ENCODE assay signal across 2 cellular contexts in the genomic region with DNA sequence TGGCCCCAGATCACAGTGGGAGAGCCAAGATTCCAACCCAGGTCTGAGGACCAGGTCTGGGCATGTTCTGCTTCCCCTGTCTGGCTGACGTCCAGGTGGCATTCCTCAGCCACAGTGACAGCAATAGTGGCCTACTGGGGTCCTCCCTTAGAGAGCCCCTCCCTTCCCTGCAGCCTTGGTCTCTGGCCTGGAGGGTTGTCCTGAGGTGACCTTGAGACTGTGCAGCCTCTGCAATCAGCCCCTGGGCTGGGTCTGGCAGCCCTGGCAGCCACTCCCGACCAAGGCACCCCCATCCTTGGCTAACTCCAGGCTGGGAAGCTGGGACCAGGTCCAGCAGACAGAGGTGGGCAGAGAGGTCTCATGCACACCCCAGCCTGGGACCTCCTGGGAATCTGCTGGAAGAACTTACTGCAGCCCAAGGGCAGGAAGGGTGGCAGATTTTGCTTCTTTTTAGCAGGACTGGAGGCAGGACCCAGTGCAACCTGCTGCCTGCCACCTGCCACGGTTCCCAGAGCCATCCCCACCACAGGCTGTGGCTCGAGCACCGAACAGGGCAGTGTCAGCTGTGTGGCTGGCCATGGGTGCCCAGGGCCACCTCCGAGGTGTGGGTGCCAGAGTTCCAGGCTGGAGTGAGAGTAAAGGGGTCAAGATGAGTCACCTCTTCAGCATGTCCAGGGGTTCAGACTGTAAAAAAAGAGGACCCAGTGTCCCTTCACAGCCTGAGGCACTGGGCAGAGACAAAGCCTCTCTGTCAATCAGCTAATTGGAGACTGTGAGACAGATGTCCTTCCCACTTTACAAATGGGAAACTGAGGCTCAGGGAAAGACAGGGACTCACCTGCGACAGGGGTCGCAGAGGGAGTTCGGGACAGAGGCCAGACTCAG.
TF ChIP-seq lines count a peak whose summit lies in the region.

No MANE protein-coding gene starts in this region.

TF ChIP-seq in Ishikawa, 13 proteins besides CTCF, POLR2A, EP300 and RAD21 (continued from another document):
- TF ChIP-seq, protein P1, sequence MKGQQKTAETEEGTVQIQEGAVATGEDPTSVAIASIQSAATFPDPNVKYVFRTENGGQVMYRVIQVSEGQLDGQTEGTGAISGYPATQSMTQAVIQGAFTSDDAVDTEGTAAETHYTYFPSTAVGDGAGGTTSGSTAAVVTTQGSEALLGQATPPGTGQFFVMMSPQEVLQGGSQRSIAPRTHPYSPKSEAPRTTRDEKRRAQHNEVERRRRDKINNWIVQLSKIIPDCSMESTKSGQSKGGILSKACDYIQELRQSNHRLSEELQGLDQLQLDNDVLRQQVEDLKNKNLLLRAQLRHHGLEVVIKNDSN (IDR thresholded peaks at IDR 0.05) = no peak
- TF ChIP-seq TEAD4 (IDR thresholded peaks at IDR 0.05) (peak; percentile 75), NFIC (IDR thresholded peaks at IDR 0.05) (peak; percentile 83), TCF12 (IDR thresholded peaks at IDR 0.05; ENCODE audit: low read depth) (peak; percentile 57), TAF1 (IDR thresholded peaks at IDR 0.05; ENCODE audit: low read depth) (no peak)
- TF ChIP-seq, protein P2, sequence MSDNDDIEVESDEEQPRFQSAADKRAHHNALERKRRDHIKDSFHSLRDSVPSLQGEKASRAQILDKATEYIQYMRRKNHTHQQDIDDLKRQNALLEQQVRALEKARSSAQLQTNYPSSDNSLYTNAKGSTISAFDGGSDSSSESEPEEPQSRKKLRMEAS (IDR thresholded peaks at IDR 0.05) = no peak; the same call in 1 of the 2 replicates

TF ChIP-seq in WTC11, 78 proteins besides CTCF, POLR2A, EP300 and RAD21 (continued from another document):
- TF ChIP-seq, protein P3, sequence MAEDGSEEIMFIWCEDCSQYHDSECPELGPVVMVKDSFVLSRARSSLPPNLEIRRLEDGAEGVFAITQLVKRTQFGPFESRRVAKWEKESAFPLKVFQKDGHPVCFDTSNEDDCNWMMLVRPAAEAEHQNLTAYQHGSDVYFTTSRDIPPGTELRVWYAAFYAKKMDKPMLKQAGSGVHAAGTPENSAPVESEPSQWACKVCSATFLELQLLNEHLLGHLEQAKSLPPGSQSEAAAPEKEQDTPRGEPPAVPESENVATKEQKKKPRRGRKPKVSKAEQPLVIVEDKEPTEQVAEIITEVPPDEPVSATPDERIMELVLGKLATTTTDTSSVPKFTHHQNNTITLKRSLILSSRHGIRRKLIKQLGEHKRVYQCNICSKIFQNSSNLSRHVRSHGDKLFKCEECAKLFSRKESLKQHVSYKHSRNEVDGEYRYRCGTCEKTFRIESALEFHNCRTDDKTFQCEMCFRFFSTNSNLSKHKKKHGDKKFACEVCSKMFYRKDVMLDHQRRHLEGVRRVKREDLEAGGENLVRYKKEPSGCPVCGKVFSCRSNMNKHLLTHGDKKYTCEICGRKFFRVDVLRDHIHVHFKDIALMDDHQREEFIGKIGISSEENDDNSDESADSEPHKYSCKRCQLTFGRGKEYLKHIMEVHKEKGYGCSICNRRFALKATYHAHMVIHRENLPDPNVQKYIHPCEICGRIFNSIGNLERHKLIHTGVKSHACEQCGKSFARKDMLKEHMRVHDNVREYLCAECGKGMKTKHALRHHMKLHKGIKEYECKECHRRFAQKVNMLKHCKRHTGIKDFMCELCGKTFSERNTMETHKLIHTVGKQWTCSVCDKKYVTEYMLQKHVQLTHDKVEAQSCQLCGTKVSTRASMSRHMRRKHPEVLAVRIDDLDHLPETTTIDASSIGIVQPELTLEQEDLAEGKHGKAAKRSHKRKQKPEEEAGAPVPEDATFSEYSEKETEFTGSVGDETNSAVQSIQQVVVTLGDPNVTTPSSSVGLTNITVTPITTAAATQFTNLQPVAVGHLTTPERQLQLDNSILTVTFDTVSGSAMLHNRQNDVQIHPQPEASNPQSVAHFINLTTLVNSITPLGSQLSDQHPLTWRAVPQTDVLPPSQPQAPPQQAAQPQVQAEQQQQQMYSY (CRISPR knock-in tag; IDR thresholded peaks at IDR 0.05) = no peak
- TF ChIP-seq MXD4 (CRISPR knock-in tag; IDR thresholded peaks at IDR 0.05; ENCODE audit: borderline replicate concordance) = no peak
- TF ChIP-seq, protein P4, sequence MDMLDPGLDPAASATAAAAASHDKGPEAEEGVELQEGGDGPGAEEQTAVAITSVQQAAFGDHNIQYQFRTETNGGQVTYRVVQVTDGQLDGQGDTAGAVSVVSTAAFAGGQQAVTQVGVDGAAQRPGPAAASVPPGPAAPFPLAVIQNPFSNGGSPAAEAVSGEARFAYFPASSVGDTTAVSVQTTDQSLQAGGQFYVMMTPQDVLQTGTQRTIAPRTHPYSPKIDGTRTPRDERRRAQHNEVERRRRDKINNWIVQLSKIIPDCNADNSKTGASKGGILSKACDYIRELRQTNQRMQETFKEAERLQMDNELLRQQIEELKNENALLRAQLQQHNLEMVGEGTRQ (CRISPR knock-in tag; IDR thresholded peaks at IDR 0.05) = no peak
- TF ChIP-seq CBFB (CRISPR knock-in tag; IDR thresholded peaks at IDR 0.05; ENCODE audit: low read depth) = no peak
- TF ChIP-seq, protein P5, sequence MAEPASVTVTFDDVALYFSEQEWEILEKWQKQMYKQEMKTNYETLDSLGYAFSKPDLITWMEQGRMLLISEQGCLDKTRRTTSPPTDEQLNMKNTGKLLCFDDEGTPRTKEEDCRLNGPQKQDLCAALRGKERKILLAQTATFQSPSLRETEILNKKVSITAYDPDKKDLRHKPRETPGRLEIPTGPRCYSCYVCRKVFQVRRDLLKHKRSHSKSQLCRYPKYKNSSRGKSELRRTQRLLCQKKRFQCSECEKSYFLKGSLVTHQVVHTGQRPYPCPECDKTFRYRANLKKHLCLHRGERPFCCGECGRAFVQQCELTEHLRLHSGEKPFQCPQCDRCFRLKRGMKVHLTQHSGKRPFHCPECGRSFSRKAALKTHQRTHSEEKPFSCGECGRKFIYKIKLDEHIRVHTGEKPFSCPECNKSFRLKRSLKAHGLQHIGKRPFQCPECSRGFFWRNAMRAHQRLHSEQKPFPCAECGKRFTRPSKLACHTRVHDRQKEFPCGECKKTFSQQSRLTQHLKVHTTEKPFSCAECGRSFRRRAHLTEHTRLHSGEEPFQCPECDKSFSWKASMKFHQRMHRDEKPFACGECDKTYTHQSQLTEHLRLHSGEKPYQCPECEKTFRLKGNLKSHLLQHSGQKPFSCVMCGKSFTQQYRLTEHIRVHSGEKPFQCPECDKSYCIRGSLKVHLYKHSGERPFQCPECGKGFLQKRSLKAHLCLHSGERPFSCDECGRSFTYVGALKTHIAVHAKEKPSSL (CRISPR knock-in tag; conservative IDR thresholded peaks at IDR 0.05) = no peak
- TF ChIP-seq MYBL2 (CRISPR knock-in tag; IDR thresholded peaks at IDR 0.05) = no peak
